ENCODE assay signal across 1 cellular context in genomic region chr11:65382036-65382803, GRCh38.
TF ChIP-seq lines count a peak whose summit lies in the region.

Gene SLC25A45, minus strand, starts transcription at chr11:65382646. Its CDS starts 695 bp downstream, at chr11:65381951.

TF ChIP-seq in HEK293, 187 proteins besides CTCF, POLR2A, EP300 and RAD21 (continued from another document and continues in another):
- peak; percentile 95 for TF ChIP-seq PRDM10 (tag by site-specific recombination; IDR thresholded peaks at IDR 0.05)
- TF ChIP-seq HIC1 (tag by site-specific recombination; IDR thresholded peaks at IDR 0.05) = peak; percentile 100
- peak; percentile 94 for TF ChIP-seq KLF1 (tag by site-specific recombination; IDR thresholded peaks at IDR 0.05)
- no peak for TF ChIP-seq ZSCAN16 (tag by site-specific recombination; IDR thresholded peaks at IDR 0.05)
- no peak for TF ChIP-seq ZNF433 (tag by site-specific recombination; IDR thresholded peaks at IDR 0.05; ENCODE audit: low read depth)
- peak; percentile 79 for TF ChIP-seq ZNF335 (tag by site-specific recombination; conservative IDR thresholded peaks at IDR 0.05)
- TF ChIP-seq ZNF707 (tag by site-specific recombination; IDR thresholded peaks at IDR 0.05) = no peak
- TF ChIP-seq ZNF324 (tag by site-specific recombination; IDR thresholded peaks at IDR 0.05) = no peak; the same call in 1 of the 2 replicates
- TF ChIP-seq HOXC10 (CRISPR knock-in tag; IDR thresholded peaks at IDR 0.05) = no peak
- peak; percentile 39; the same call in 1 of the 2 replicates for TF ChIP-seq ZNF394 (tag by site-specific recombination; IDR thresholded peaks at IDR 0.05; ENCODE audit: borderline replicate concordance)
- peak; percentile 98 for TF ChIP-seq ZBTB1 (tag by site-specific recombination; IDR thresholded peaks at IDR 0.05)
- no peak for TF ChIP-seq ZNF585B (tag by site-specific recombination; IDR thresholded peaks at IDR 0.05)
- TF ChIP-seq ZNF2 (tag by site-specific recombination; IDR thresholded peaks at IDR 0.05) = peak; percentile 62
- peak; percentile 99 for TF ChIP-seq PATZ1 (tag by site-specific recombination; IDR thresholded peaks at IDR 0.05)
- TF ChIP-seq SP7 (tag by site-specific recombination; IDR thresholded peaks at IDR 0.05) = peak; percentile 84
- peak; percentile 75 for TF ChIP-seq BCL11A (tag by site-specific recombination; IDR thresholded peaks at IDR 0.05; ENCODE audit: low read depth)
- peak; percentile 65 for TF ChIP-seq ZBTB10 (tag by site-specific recombination; IDR thresholded peaks at IDR 0.05)
- no peak for TF ChIP-seq ZNF416 (tag by site-specific recombination; IDR thresholded peaks at IDR 0.05)
- no peak for TF ChIP-seq ZNF404 (tag by site-specific recombination; IDR thresholded peaks at IDR 0.05)
- TF ChIP-seq ZNF19 (tag by site-specific recombination; IDR thresholded peaks at IDR 0.05; ENCODE audit: low read depth) = no peak
- TF ChIP-seq GLI4 (tag by site-specific recombination; IDR thresholded peaks at IDR 0.05) = no peak
- TF ChIP-seq YY1 (tag by site-specific recombination; IDR thresholded peaks at IDR 0.05) = peak; percentile 88
- peak; percentile 97 for TF ChIP-seq ZNF677 (tag by site-specific recombination; IDR thresholded peaks at IDR 0.05)
- TF ChIP-seq MZF1 (tag by site-specific recombination; IDR thresholded peaks at IDR 0.05; ENCODE audit: borderline replicate concordance) = no peak; the same call in 1 of the 2 replicates
- no peak for TF ChIP-seq ZNF792 (tag by site-specific recombination; IDR thresholded peaks at IDR 0.05)
- peak; percentile 71 for TF ChIP-seq KLF9 (tag by site-specific recombination; IDR thresholded peaks at IDR 0.05; ENCODE audit: low read depth)
- TF ChIP-seq ZNF843 (tag by site-specific recombination; IDR thresholded peaks at IDR 0.05) = peak; percentile 71
- peak; percentile 91 for TF ChIP-seq ZNF692 (tag by site-specific recombination; IDR thresholded peaks at IDR 0.05)
- TF ChIP-seq ZNF292 (tag by site-specific recombination; IDR thresholded peaks at IDR 0.05; ENCODE audit: borderline replicate concordance, low read depth) = no peak
- no peak for TF ChIP-seq ZNF138 (tag by site-specific recombination; IDR thresholded peaks at IDR 0.05; ENCODE audit: borderline replicate concordance)
- TF ChIP-seq ZNF274 (IDR thresholded peaks at IDR 0.05; ENCODE audit: low read length) = no peak
- TF ChIP-seq ZNF274 (tag by site-specific recombination; IDR thresholded peaks at IDR 0.05; ENCODE audit: borderline replicate concordance) = no peak
- TF ChIP-seq GLIS1 (tag by site-specific recombination; IDR thresholded peaks at IDR 0.05) = peak; percentile 94
- TF ChIP-seq ZNF114 (tag by site-specific recombination; IDR thresholded peaks at IDR 0.05) = no peak
- TF ChIP-seq ZNF133 (tag by site-specific recombination; IDR thresholded peaks at IDR 0.05) = no peak
- TF ChIP-seq ZNF391 (tag by site-specific recombination; IDR thresholded peaks at IDR 0.05; ENCODE audit: borderline replicate concordance, low read depth) = peak; percentile 38
- no peak for TF ChIP-seq ZNF132 (tag by site-specific recombination; IDR thresholded peaks at IDR 0.05; ENCODE audit: borderline replicate concordance)
- no peak for TF ChIP-seq ZNF311 (tag by site-specific recombination; IDR thresholded peaks at IDR 0.05; ENCODE audit: borderline replicate concordance)
- TF ChIP-seq ZNF521 (tag by site-specific recombination; IDR thresholded peaks at IDR 0.05) = no peak
- TF ChIP-seq SCRT1 (tag by site-specific recombination; IDR thresholded peaks at IDR 0.05; ENCODE audit: borderline replicate concordance) = no peak
- peak; percentile 68 for TF ChIP-seq OSR2 (tag by site-specific recombination; IDR thresholded peaks at IDR 0.05)
- TF ChIP-seq ZNF837 (tag by site-specific recombination; IDR thresholded peaks at IDR 0.05) = no peak
- TF ChIP-seq ZNF239 (tag by site-specific recombination; IDR thresholded peaks at IDR 0.05) = no peak
- TF ChIP-seq WT1 (tag by site-specific recombination; IDR thresholded peaks at IDR 0.05) = peak; percentile 96
- no peak for TF ChIP-seq TCF7L2 (IDR thresholded peaks at IDR 0.05; ENCODE audit: borderline replicate concordance, low read depth, low read length)
- peak; percentile 42 for TF ChIP-seq KLF16 (tag by site-specific recombination; IDR thresholded peaks at IDR 0.05)
- TF ChIP-seq ZNF513 (tag by site-specific recombination; IDR thresholded peaks at IDR 0.05) = peak; percentile 90
- TF ChIP-seq ZNF366 (tag by site-specific recombination; conservative IDR thresholded peaks at IDR 0.05) = peak; percentile 92
- peak; percentile 91 for TF ChIP-seq YY2 (tag by site-specific recombination; IDR thresholded peaks at IDR 0.05)
- no peak for TF ChIP-seq SETDB1 (IDR thresholded peaks at IDR 0.05; ENCODE audit: insufficient read length, low read length)
